Comparison of ENCODE assay signal across 20 cellular contexts in genomic region chr11:118629761-118630661, GRCh38. TPM values are rescaled to one million over a fixed set of nuclear protein-coding genes. Genes with fewer than 3 reads are reported as not detected.
DNase-seq lines count a peak whose midpoint lies in the region; ATAC-seq and TF ChIP-seq lines count a peak whose summit lies in the region.
"Had no signal": no experiment of that assay in that cellular context is flagged by ENCODE, and none has a peak within 500 bp of the region (broad histone marks: within the 10 kb centered on the region; RNA-seq: fewer than 3 reads in every experiment).

No MANE protein-coding gene starts in this region.

- H2AFZ ChIP-seq in IMR-90 (replicated peaks; ENCODE audit: low read length, poor library complexity) = peak overlapping the region; percentile 26
- H2AFZ ChIP-seq: hepatocyte had no signal

- peak overlapping the region; percentile 10 for H2BK5ac ChIP-seq in IMR-90 (ENCODE audit: low read depth, low read length, poor library complexity, severe bottlenecking)

- POLR2A ChIA-PET in IMR-90 (lab: Charles Lee; ENCODE audit: unreplicated experiment) = no interaction called here

- no peaks in the 10 kb centered on the region for H3K9me3 Mint-ChIP-seq in progenitor cell of endocrine pancreas (ENCODE audit: low read depth)
- H3K9me3 Mint-ChIP-seq: naive B cell had no signal

- H3K36me3 ChIP-seq in IMR-90 (ENCODE audit: control insufficient read depth, insufficient read depth, low read length) (peaks cover 82% of the 10 kb centered on the region), adipocyte (ENCODE audit: control insufficient read depth, insufficient read depth, low read length, severe bottlenecking) (peaks cover 90% of the 10 kb centered on the region), left lung (peaks cover 6 to 60% of the 10 kb centered on the region in 2 donors), BE2C (peaks cover 49% of the 10 kb centered on the region)

- H2AK9ac ChIP-seq in IMR-90 (replicated peaks; ENCODE audit: low read depth, low read length, poor library complexity) = no peak overlapping the region

- no peaks in the 10 kb centered on the region for H3K27me3 Mint-ChIP-seq in progenitor cell of endocrine pancreas

- no peak overlapping the region for H3K4me2 ChIP-seq in IMR-90 (ENCODE audit: low read depth, low read length)
- H3K4me2 ChIP-seq: hepatocyte had no signal

- no peak overlapping the region for H2BK20ac ChIP-seq in IMR-90 (ENCODE audit: low read depth, low read length)

- H4K8ac ChIP-seq in IMR-90 (ENCODE audit: low read depth in 2 of 2, low read length in 2 of 2) = no peak overlapping the region

- H3K9me3 ChIP-seq in IMR-90 (ENCODE audit: control insufficient read depth, insufficient read depth, low read length) = no peaks in the 10 kb centered on the region
- no peaks in the 10 kb centered on the region for H3K9me3 ChIP-seq in adipocyte (ENCODE audit: control insufficient read depth, low read length)
- no peaks in the 10 kb centered on the region for H3K9me3 ChIP-seq in left lung
- H3K9me3 ChIP-seq in BE2C = no peaks in the 10 kb centered on the region

- H3K4me1 ChIP-seq in IMR-90 (ENCODE audit: control insufficient read depth, insufficient read depth, low read length) = peaks cover 20% of the 10 kb centered on the region
- peaks cover 53% of the 10 kb centered on the region for H3K4me1 ChIP-seq in adipocyte (ENCODE audit: control insufficient read depth, insufficient read depth, low read length)
- H3K4me1 ChIP-seq in left lung = peaks cover 22 to 41% of the 10 kb centered on the region in 2 donors
- peaks cover 21% of the 10 kb centered on the region for H3K4me1 ChIP-seq in BE2C

- TF ChIP-seq POLR2A in IMR-90 (IDR thresholded peaks at IDR 0.05; ENCODE audit: low read depth, low read length) = no peak

- H3K4me3 Mint-ChIP-seq in progenitor cell of endocrine pancreas (ENCODE audit: low read depth) = no peak overlapping the region
- H3K4me3 Mint-ChIP-seq: naive B cell had no signal

- H3K27ac ChIP-seq in IMR-90 (ENCODE audit: insufficient read depth, low read length) (no peak overlapping the region), left lung (peak overlapping the region in 1 of 2 donors; percentile 8)
- H3K27ac ChIP-seq: hepatocyte had no signal

- no peak overlapping the region for H3K23ac ChIP-seq in IMR-90 (ENCODE audit: low read depth, low read length)

- ATAC-seq in IMR-90 (ENCODE audit: low read depth) (no peak), left lung (peak; percentile 73)

- peaks cover 16% of the 10 kb centered on the region for H3K36me3 Mint-ChIP-seq in progenitor cell of endocrine pancreas (ENCODE audit: insufficient read depth)
- H3K36me3 Mint-ChIP-seq: naive B cell had no signal

- intact Hi-C loops in IMR-90 (cut with micrococcal nuclease) = no loop called here
- intact Hi-C loops in left lung (cut with DNase I) = no loop called here

- H3K79me1 ChIP-seq in IMR-90 (ENCODE audit: low read depth in 1 of 2, low read length in 2 of 2) = peaks cover 42 to 91% of the 10 kb centered on the region in 2 experiments

- no peak overlapping the region for H3K4ac ChIP-seq in IMR-90 (ENCODE audit: low read depth, low read length)

- BruUV-seq in IMR-90 (replicated peaks; lab: Mats Ljungman, UMichigan) = no TSS peak

- H2AK5ac ChIP-seq in IMR-90 (ENCODE audit: low read depth, low read length) = peak overlapping the region; percentile 21; the same call in 1 of the 2 replicates

- no peak overlapping the region for H3K18ac ChIP-seq in IMR-90 (ENCODE audit: low read depth, low read length)

- H3K4me3 ChIP-seq in IMR-90 (ENCODE audit: insufficient read depth, low read depth, low read length) (no peak overlapping the region), adipocyte (ENCODE audit: low read length) (no peak overlapping the region), left lung (no peak overlapping the region), BE2C (ENCODE audit: low read depth, low read length) (no peak overlapping the region)
- H3K4me3 ChIP-seq: hepatocyte had no signal

- dilution Hi-C loops in IMR-90 (cut with HindIII; ENCODE audit: low sequenced_read_pairs, unreplicated experiment) = no loop called here

- DNase-seq in IMR-90 (no peak), adipocyte (ENCODE audit: low read depth) (no peak), left lung (peak; percentile 74 to 79), progenitor cell of endocrine pancreas (ENCODE audit: low spot score, unreplicated experiment) (no peak), BE2C (no peak), NCI-H1048 (lab: John Stamatoyannopoulos, UW) (no peak), SHP77 (lab: John Stamatoyannopoulos, UW) (no peak)
- DNase-seq in NK-92 treated with Interleukin-12 subunit alpha and Interleukin-12 subunit beta, amount 100 ng/mL, for 24 hours (lab: John Stamatoyannopoulos, UW) = no peak
- DNase-seq: activated CD4-positive, alpha-beta T cell treated with anti-CD3 and anti-CD28 coated beads for 4 hours; activated CD8-positive, alpha-beta memory T cell treated with anti-CD3 and anti-CD28 coated beads, Interleukin-2, amount 50 U/mL, for 48 hours; activated naive CD4-positive, alpha-beta T cell; GOT3; kidney glomerular epithelial cell; naive B cell; NCI-H1092; stimulated activated CD4-positive, alpha-beta T cell treated with anti-CD3 and anti-CD28 coated beads, Interleukin-2, amount 100 ng/mL, for 24 hours; T-helper 9 cell had no signal

- H3K14ac ChIP-seq in IMR-90 (replicated peaks; ENCODE audit: low read depth, low read length) = no peak overlapping the region

- H3K27me3 ChIP-seq in IMR-90 (ENCODE audit: control insufficient read depth, insufficient read depth, low read length) (no peaks in the 10 kb centered on the region), adipocyte (replicated peaks; ENCODE audit: control insufficient read depth, insufficient read depth, low read length) (no peaks in the 10 kb centered on the region), left lung (no peaks in the 10 kb centered on the region), BE2C (no peaks in the 10 kb centered on the region)
- H3K27me3 ChIP-seq: hepatocyte had no signal

- peaks cover 36% of the 10 kb centered on the region for H3K9me1 ChIP-seq in IMR-90 (ENCODE audit: insufficient read depth, low read length)

- peak overlapping the region; percentile 67 for H3K27ac Mint-ChIP-seq in progenitor cell of endocrine pancreas

- H4K5ac ChIP-seq in IMR-90 (ENCODE audit: low read depth, low read length) = no peak overlapping the region

- TF ChIP-seq CTCF in IMR-90 (conservative IDR thresholded peaks at IDR 0.05; ENCODE audit: low read depth, low read length) (no peak), left lung (IDR thresholded peaks at IDR 0.05) (no peak), progenitor cell of endocrine pancreas (IDR thresholded peaks at IDR 0.05; ENCODE audit: unreplicated experiment) (no peak), BE2C (IDR thresholded peaks at IDR 0.05; ENCODE audit: low read depth, low read length) (no peak)

- no peak overlapping the region for H3K56ac ChIP-seq in IMR-90 (ENCODE audit: extremely low read depth, insufficient read depth, low read length)

- in situ Hi-C loops in IMR-90 (cut with MboI; ENCODE audit: low sequenced_read_pairs) = no loop called here

- H3K9ac ChIP-seq in IMR-90 (ENCODE audit: low read depth, low read length) (no peak overlapping the region), adipocyte (ENCODE audit: low read length) (peak overlapping the region; percentile 21)

- CTCF ChIA-PET in IMR-90 (lab: Yijun Ruan, JAX) = no interaction called here

- peaks cover 8% of the 10 kb centered on the region for H3K4me1 Mint-ChIP-seq in progenitor cell of endocrine pancreas (ENCODE audit: low read depth)
- H3K4me1 Mint-ChIP-seq: naive B cell had no signal

- no peak overlapping the region; the same call in 1 of the 2 replicates for H2BK120ac ChIP-seq in IMR-90 (ENCODE audit: low read depth, low read length)

- H4K20me1 ChIP-seq in IMR-90 (ENCODE audit: insufficient read depth, low read length) = peaks cover 77% of the 10 kb centered on the region

- no peak for TF ChIP-seq RAD21 in IMR-90 (IDR thresholded peaks at IDR 0.05; ENCODE audit: low read length)

- H2BK15ac ChIP-seq in IMR-90 (ENCODE audit: low read depth, low read length) = no peak overlapping the region

- WGBS in IMR-90 (ENCODE audit: extremely low coverage in 2 of 2, insufficient read length in 1 of 2), 2 experiments = 83% methylated on average over 1 of the region's 6 CpGs; no CpG with 5 or more reads in 1 of the 2 experiments

- no peak overlapping the region for H4K91ac ChIP-seq in IMR-90 (ENCODE audit: insufficient read depth, low read depth, low read length)

TF ChIP-seq in IMR-90, 13 proteins besides CTCF, POLR2A, EP300 and RAD21:
- TF ChIP-seq RFX5 (IDR thresholded peaks at IDR 0.05; ENCODE audit: low read depth, low read length) (no peak), MAFK (IDR thresholded peaks at IDR 0.05; ENCODE audit: low read depth, low read length) (no peak), NFE2L2 (IDR thresholded peaks at IDR 0.05; ENCODE audit: low read depth, low read length) (no peak), FOS (IDR thresholded peaks at IDR 0.05; ENCODE audit: low read depth, low read length) (no peak), MXI1 (IDR thresholded peaks at IDR 0.05; ENCODE audit: borderline replicate concordance, low read depth, low read length) (no peak), MAZ (IDR thresholded peaks at IDR 0.05; ENCODE audit: borderline replicate concordance, low read depth, low read length) (no peak), BHLHE40 (IDR thresholded peaks at IDR 0.05; ENCODE audit: low read depth, low read length) (no peak)

RNA-seq across cellular contexts. Expression of gene PHLDB1, which starts 22.6 kb away (rescaled TPM):
- total RNA-seq in IMR-90 (2012; rRNA removed) (40.0 and 41.7 TPM in 2 replicates), left lung (100 to 1,000 TPM in 1 of 2 donors, 10 to 100 TPM in 1; 76.5 to 120 TPM), progenitor cell of endocrine pancreas (106 and 110 TPM in 2 replicates)
- 90.4 and 96.4 TPM in 2 replicates for polyA plus RNA-seq in IMR-90 (2012; rRNA removed)
- polyA plus RNA-seq in IMR-90 (2012; cell fraction: cytosol; rRNA removed) = 60.4 and 83.0 TPM in 2 replicates
- polyA plus RNA-seq in IMR-90 (2012; cell fraction: nucleus; rRNA removed; ENCODE audit: low replicate concordance) = 350 and 414 TPM in 2 replicates
- 33.9 TPM for polyA plus RNA-seq in BE2C (2012; ENCODE audit: insufficient read depth, insufficient read length, low read depth)

RNA-seq across cellular contexts. Expression of gene TREH, which starts 49.4 kb away (rescaled TPM):
- total RNA-seq in IMR-90 (2012; rRNA removed) = not detected in 2 replicates
- not detected in 2 replicates for polyA plus RNA-seq in IMR-90 (2012; rRNA removed)
- not detected in 2 replicates for polyA plus RNA-seq in IMR-90 (2012; cell fraction: cytosol; rRNA removed)
- not detected in 2 replicates for polyA plus RNA-seq in IMR-90 (2012; cell fraction: nucleus; rRNA removed; ENCODE audit: low replicate concordance)
- not detected for total RNA-seq in left lung
- not detected in 2 replicates for total RNA-seq in progenitor cell of endocrine pancreas
- polyA plus RNA-seq in BE2C (2012; ENCODE audit: insufficient read depth, insufficient read length, low read depth) = not detected
- total RNA-seq: renal cortical epithelial cell, subcutaneous adipose tissue had no signal

RNA-seq across cellular contexts. Expression of gene ARCN1, which starts 57.8 kb away (rescaled TPM):
- total RNA-seq in IMR-90 (2012; rRNA removed) (148 and 176 TPM in 2 replicates), left lung (100 to 1,000 TPM; 141 to 163 TPM), progenitor cell of endocrine pancreas (112 TPM in 2 replicates)
- polyA plus RNA-seq in IMR-90 (2012; rRNA removed) = 212 and 215 TPM in 2 replicates
- 47.6 and 72.9 TPM in 2 replicates for polyA plus RNA-seq in IMR-90 (2012; cell fraction: cytosol; rRNA removed)
- 17.0 and 104 TPM in 2 replicates for polyA plus RNA-seq in IMR-90 (2012; cell fraction: nucleus; rRNA removed; ENCODE audit: low replicate concordance)
- polyA plus RNA-seq in BE2C (2012; ENCODE audit: insufficient read depth, insufficient read length, low read depth) = 143 TPM

Comparison
In these comparisons a context has a peak if more than half of its experiments do, and no peak if none do; other contexts are left out.
1. DNase-seq: peak in left lung (2 of 2); none in IMR-90 (single experiment), adipocyte (single experiment), progenitor cell of endocrine pancreas (single experiment), BE2C (single experiment), NK-92 treated with Interleukin-12 subunit alpha and Interleukin-12 subunit beta, amount 100 ng/mL, for 24 hours (single experiment), NCI-H1048 (single experiment) and SHP77 (0 of 2).